Comparison of ENCODE assay signal across 1 cellular context in genomic region chr21:46168659-46169386, GRCh38.
TF ChIP-seq lines count a peak whose summit lies in the region.

No MANE protein-coding gene starts in this region.

TF ChIP-seq in K562, 482 proteins besides CTCF, POLR2A, EP300 and RAD21 (continued from another document):
- TF ChIP-seq BDP1 (IDR thresholded peaks at IDR 0.05; ENCODE audit: insufficient read depth, insufficient read length) = no peak
- no peak for TF ChIP-seq ZFX (CRISPR knock-in tag; IDR thresholded peaks at IDR 0.05)
- no peak for TF ChIP-seq ETS2 (tag; IDR thresholded peaks at IDR 0.05; ENCODE audit: borderline replicate concordance, poor library complexity, severe bottlenecking)
